ENCODE assay signal across 2 cellular contexts in genomic region chr9:92679413-92680165, GRCh38.
TF ChIP-seq lines count a peak whose summit lies in the region.

No MANE protein-coding gene starts in this region.

TF ChIP-seq in IMR-90, 13 proteins besides CTCF, POLR2A, EP300 and RAD21:
- TF ChIP-seq CEBPB (IDR thresholded peaks at IDR 0.05; ENCODE audit: low read depth, low read length) (no peak), RFX5 (IDR thresholded peaks at IDR 0.05; ENCODE audit: low read depth, low read length) (no peak), CHD1 (IDR thresholded peaks at IDR 0.05; ENCODE audit: low read depth, low read length) (no peak), USF2 (IDR thresholded peaks at IDR 0.05; ENCODE audit: low read depth, low read length) (no peak)

TF ChIP-seq in HepG2, 621 proteins besides CTCF, POLR2A, EP300 and RAD21:
- no peak for TF ChIP-seq SP4 (CRISPR knock-in tag; IDR thresholded peaks at IDR 0.05)
- no peak for TF ChIP-seq TAF15 (IDR thresholded peaks at IDR 0.05; ENCODE audit: low read depth, low read length, poor library complexity, severe bottlenecking)
- no peak for TF ChIP-seq ZNF691 (CRISPR knock-in tag; IDR thresholded peaks at IDR 0.05; ENCODE audit: borderline replicate concordance, low read depth)
- no peak for TF ChIP-seq MTA1 (CRISPR knock-in tag; IDR thresholded peaks at IDR 0.05; ENCODE audit: borderline replicate concordance)
- TF ChIP-seq TGIF2 (CRISPR knock-in tag; IDR thresholded peaks at IDR 0.05): no peak
- no peak for TF ChIP-seq ZNF639 (CRISPR knock-in tag; conservative IDR thresholded peaks at IDR 0.05)
- TF ChIP-seq LCORL (IDR thresholded peaks at IDR 0.05): no peak
- TF ChIP-seq LCORL (CRISPR knock-in tag; IDR thresholded peaks at IDR 0.05): no peak
- TF ChIP-seq SOX13 (IDR thresholded peaks at IDR 0.05): no peak
- TF ChIP-seq SOX13 (CRISPR knock-in tag; conservative IDR thresholded peaks at IDR 0.05 in 1 of 2, IDR thresholded peaks at IDR 0.05 in 1 of 2): no peak
- no peak for TF ChIP-seq ZXDC (CRISPR knock-in tag; IDR thresholded peaks at IDR 0.05)
- no peak for TF ChIP-seq ZNF652 (CRISPR knock-in tag; IDR thresholded peaks at IDR 0.05; ENCODE audit: borderline replicate concordance, low read depth)
- no peak for TF ChIP-seq ZFP36 (IDR thresholded peaks at IDR 0.05; ENCODE audit: borderline replicate concordance, low read depth, low read length, partially characterized antibody)
- TF ChIP-seq ZNF558 (CRISPR knock-in tag; IDR thresholded peaks at IDR 0.05; ENCODE audit: borderline replicate concordance): no peak
- TF ChIP-seq ZSCAN12 (CRISPR knock-in tag; IDR thresholded peaks at IDR 0.05): no peak
- TF ChIP-seq SETDB1 (CRISPR knock-in tag; IDR thresholded peaks at IDR 0.05; ENCODE audit: borderline replicate concordance): no peak
- TF ChIP-seq ZNF792 (CRISPR knock-in tag; IDR thresholded peaks at IDR 0.05): no peak
- TF ChIP-seq ATAD3A (CRISPR knock-in tag; IDR thresholded peaks at IDR 0.05): no peak
- TF ChIP-seq PRMT3 (CRISPR knock-in tag; IDR thresholded peaks at IDR 0.05; ENCODE audit: borderline replicate concordance, low read depth): no peak
TF ChIP-seq in HepG2: peak in this region for 0.
